ENCODE assay signal across 21 cellular contexts in the genomic region with DNA sequence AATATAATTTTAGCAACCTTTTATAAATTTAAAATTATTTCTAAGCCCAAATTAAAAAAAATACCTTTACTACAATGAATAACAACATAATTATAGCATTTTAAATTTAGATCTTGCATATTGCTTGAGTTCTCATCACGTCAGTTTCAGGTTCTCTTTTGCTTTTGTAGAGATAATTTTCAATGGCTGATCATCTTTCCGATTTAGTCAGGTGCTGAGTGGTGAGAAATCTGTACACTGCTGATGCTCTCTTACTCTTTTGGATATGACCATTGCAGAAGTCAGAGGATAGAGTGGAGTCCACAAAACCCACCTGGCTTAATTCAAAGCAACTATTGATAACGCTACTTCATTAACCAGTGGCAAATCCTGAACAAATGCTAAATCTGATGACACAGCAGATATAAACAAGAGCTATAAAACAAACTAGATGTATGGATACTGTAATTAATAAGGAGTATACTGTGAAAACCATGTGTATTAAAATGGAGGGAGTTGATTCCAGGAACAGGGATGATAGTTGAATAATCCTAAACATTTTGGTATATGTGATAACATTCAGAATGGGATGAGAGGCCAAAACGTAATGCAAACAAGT.
"Had no signal": no experiment of that assay in that cellular context is flagged by ENCODE, and none has a peak within 500 bp of the region (broad histone marks: within the 10 kb centered on the region; RNA-seq: fewer than 3 reads in every experiment).

No MANE protein-coding gene starts in this region.

- H3K4me2 ChIP-seq: neural progenitor cell had no signal

- ATAC-seq: body of pancreas; gastroesophageal sphincter; heart right ventricle; left lung; right cardiac atrium; stimulated activated memory B cell treated with anti-CD40 and anti-IgM and Interleukin-4, amounts not matched to agents 10 μg/mL and 1 μg/mL and 100 μg/mL, for 72 hours had no signal

- H3K36me3 ChIP-seq: esophagus muscularis mucosa, gastroesophageal sphincter, heart right ventricle, left lung, neural progenitor cell, thoracic aorta, upper lobe of left lung had no signal

- DNase-seq: activated CD4-positive, alpha-beta memory T cell treated with anti-CD3 and anti-CD28 coated beads for 36 hours; activated CD4-positive, alpha-beta T cell treated with anti-CD3 and anti-CD28 coated beads for 4 hours; activated naive CD4-positive, alpha-beta T cell treated with Interleukin-2 at 50 U/mL for 16 hours; activated naive CD8-positive, alpha-beta T cell treated with anti-CD3 and anti-CD28 coated beads, Interleukin-2, amount 10 ng/mL, durations not matched to agents 7 days and 5 days; activated T-cell treated with anti-CD3 and anti-CD28 coated beads, Interleukin-2, amount 50 U/mL, for 24 hours; body of pancreas; dermis blood vessel endothelial cell; effector memory CD4-positive, alpha-beta T cell; heart right ventricle; left lung; mammary epithelial cell; right cardiac atrium; small intestine; stimulated activated CD4-positive, alpha-beta T cell treated with anti-CD3 and anti-CD28 coated beads, Interleukin-15, amount 100 ng/mL, for 24 hours; stimulated activated CD4-positive, alpha-beta T cell treated with anti-CD3 and anti-CD28 coated beads, Interleukin-4, amount 100 ng/mL, for 24 hours; upper lobe of left lung had no signal

- H3K4me3 ChIP-seq: body of pancreas, esophagus muscularis mucosa, gastroesophageal sphincter, heart right ventricle, left lung, neural progenitor cell, thoracic aorta, upper lobe of left lung had no signal

- H2AFZ ChIP-seq: neural progenitor cell had no signal

- H3K9ac ChIP-seq: neural progenitor cell had no signal

- H3K9me3 ChIP-seq: body of pancreas, esophagus muscularis mucosa, gastroesophageal sphincter, heart right ventricle, left lung, thoracic aorta, upper lobe of left lung had no signal

- H3K27me3 ChIP-seq: body of pancreas, esophagus muscularis mucosa, gastroesophageal sphincter, heart right ventricle, left lung, neural progenitor cell, upper lobe of left lung had no signal

- H3K4me1 ChIP-seq: body of pancreas, esophagus muscularis mucosa, gastroesophageal sphincter, left lung, neural progenitor cell, upper lobe of left lung had no signal

- H3K27ac ChIP-seq: body of pancreas, esophagus muscularis mucosa, gastroesophageal sphincter, heart right ventricle, left lung, neural progenitor cell, thoracic aorta, upper lobe of left lung had no signal
